In the genomic region with DNA sequence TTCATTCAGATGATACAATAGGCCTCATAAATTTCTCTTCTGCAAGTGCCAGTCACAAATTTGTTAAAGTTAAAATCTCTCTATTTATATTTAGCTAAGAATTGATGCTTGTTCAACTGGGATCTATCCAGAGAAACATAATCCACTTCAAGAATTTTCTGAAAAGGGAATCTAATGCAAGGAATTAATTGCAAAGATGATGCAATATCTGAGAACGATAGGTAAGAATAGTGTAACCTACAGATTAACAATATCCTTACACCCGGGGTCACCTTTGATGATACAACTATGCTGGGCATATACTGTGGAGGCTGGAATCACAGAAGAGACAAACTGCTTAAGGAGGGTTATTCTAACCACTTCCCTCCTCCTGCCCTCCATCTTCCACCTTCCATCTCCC, we compare ENCODE assay signal across 2 cellular contexts.
A peak's percentile ranks its signal among the peaks of the same experiment; 100 is the strongest.
TF ChIP-seq lines count a peak whose summit lies in the region.

No MANE protein-coding gene starts in this region.

TF ChIP-seq in GM23338, 12 proteins besides CTCF, POLR2A, EP300 and RAD21 (continued from another document):
- TF ChIP-seq CREB1 (CRISPR knock-in tag; IDR thresholded peaks at IDR 0.05; ENCODE audit: low read depth), result no peak
- no peak for TF ChIP-seq ZNF331 (CRISPR knock-in tag; IDR thresholded peaks at IDR 0.05; ENCODE audit: low read depth)
- no peak for TF ChIP-seq NANOG (IDR thresholded peaks at IDR 0.05; ENCODE audit: borderline replicate concordance)
- TF ChIP-seq, protein P1, sequence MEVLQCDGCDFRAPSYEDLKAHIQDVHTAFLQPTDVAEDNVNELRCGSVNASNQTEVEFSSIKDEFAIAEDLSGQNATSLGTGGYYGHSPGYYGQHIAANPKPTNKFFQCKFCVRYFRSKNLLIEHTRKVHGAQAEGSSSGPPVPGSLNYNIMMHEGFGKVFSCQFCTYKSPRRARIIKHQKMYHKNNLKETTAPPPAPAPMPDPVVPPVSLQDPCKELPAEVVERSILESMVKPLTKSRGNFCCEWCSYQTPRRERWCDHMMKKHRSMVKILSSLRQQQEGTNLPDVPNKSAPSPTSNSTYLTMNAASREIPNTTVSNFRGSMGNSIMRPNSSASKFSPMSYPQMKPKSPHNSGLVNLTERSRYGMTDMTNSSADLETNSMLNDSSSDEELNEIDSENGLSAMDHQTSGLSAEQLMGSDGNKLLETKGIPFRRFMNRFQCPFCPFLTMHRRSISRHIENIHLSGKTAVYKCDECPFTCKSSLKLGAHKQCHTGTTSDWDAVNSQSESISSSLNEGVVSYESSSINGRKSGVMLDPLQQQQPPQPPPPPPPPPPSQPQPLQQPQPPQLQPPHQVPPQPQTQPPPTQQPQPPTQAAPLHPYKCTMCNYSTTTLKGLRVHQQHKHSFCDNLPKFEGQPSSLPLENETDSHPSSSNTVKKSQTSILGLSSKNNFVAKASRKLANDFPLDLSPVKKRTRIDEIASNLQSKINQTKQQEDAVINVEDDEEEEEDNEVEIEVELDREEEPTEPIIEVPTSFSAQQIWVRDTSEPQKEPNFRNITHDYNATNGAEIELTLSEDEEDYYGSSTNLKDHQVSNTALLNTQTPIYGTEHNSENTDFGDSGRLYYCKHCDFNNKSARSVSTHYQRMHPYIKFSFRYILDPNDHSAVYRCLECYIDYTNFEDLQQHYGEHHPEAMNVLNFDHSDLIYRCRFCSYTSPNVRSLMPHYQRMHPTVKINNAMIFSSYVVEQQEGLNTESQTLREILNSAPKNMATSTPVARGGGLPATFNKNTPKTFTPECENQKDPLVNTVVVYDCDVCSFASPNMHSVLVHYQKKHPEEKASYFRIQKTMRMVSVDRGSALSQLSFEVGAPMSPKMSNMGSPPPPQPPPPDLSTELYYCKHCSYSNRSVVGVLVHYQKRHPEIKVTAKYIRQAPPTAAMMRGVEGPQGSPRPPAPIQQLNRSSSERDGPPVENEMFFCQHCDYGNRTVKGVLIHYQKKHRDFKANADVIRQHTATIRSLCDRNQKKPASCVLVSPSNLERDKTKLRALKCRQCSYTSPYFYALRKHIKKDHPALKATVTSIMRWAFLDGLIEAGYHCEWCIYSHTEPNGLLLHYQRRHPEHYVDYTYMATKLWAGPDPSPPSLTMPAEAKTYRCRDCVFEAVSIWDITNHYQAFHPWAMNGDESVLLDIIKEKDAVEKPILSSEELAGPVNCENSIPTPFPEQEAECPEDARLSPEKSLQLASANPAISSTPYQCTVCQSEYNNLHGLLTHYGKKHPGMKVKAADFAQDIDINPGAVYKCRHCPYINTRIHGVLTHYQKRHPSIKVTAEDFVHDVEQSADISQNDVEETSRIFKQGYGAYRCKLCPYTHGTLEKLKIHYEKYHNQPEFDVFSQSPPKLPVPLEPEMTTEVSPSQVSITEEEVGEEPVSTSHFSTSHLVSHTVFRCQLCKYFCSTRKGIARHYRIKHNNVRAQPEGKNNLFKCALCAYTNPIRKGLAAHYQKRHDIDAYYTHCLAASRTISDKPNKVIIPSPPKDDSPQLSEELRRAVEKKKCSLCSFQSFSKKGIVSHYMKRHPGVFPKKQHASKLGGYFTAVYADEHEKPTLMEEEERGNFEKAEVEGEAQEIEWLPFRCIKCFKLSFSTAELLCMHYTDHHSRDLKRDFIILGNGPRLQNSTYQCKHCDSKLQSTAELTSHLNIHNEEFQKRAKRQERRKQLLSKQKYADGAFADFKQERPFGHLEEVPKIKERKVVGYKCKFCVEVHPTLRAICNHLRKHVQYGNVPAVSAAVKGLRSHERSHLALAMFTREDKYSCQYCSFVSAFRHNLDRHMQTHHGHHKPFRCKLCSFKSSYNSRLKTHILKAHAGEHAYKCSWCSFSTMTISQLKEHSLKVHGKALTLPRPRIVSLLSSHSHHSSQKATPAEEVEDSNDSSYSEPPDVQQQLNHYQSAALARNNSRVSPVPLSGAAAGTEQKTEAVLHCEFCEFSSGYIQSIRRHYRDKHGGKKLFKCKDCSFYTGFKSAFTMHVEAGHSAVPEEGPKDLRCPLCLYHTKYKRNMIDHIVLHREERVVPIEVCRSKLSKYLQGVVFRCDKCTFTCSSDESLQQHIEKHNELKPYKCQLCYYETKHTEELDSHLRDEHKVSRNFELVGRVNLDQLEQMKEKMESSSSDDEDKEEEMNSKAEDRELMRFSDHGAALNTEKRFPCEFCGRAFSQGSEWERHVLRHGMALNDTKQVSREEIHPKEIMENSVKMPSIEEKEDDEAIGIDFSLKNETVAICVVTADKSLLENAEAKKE (CRISPR knock-in tag; IDR thresholded peaks at IDR 0.05), result no peak
- no peak for TF ChIP-seq EZH2phosphoT487 (IDR thresholded peaks at IDR 0.05; ENCODE audit: unreplicated experiment)
- TF ChIP-seq, protein P2, sequence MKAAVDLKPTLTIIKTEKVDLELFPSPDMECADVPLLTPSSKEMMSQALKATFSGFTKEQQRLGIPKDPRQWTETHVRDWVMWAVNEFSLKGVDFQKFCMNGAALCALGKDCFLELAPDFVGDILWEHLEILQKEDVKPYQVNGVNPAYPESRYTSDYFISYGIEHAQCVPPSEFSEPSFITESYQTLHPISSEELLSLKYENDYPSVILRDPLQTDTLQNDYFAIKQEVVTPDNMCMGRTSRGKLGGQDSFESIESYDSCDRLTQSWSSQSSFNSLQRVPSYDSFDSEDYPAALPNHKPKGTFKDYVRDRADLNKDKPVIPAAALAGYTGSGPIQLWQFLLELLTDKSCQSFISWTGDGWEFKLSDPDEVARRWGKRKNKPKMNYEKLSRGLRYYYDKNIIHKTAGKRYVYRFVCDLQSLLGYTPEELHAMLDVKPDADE (IDR thresholded peaks at IDR 0.05), result no peak
- no peak for TF ChIP-seq ZNF114 (CRISPR knock-in tag; IDR thresholded peaks at IDR 0.05)
- no peak for TF ChIP-seq POLR2AphosphoS5 (IDR thresholded peaks at IDR 0.05; ENCODE audit: low read depth)
- no peak for TF ChIP-seq JUNB (IDR thresholded peaks at IDR 0.05; ENCODE audit: unreplicated experiment)
- TF ChIP-seq, protein P3, sequence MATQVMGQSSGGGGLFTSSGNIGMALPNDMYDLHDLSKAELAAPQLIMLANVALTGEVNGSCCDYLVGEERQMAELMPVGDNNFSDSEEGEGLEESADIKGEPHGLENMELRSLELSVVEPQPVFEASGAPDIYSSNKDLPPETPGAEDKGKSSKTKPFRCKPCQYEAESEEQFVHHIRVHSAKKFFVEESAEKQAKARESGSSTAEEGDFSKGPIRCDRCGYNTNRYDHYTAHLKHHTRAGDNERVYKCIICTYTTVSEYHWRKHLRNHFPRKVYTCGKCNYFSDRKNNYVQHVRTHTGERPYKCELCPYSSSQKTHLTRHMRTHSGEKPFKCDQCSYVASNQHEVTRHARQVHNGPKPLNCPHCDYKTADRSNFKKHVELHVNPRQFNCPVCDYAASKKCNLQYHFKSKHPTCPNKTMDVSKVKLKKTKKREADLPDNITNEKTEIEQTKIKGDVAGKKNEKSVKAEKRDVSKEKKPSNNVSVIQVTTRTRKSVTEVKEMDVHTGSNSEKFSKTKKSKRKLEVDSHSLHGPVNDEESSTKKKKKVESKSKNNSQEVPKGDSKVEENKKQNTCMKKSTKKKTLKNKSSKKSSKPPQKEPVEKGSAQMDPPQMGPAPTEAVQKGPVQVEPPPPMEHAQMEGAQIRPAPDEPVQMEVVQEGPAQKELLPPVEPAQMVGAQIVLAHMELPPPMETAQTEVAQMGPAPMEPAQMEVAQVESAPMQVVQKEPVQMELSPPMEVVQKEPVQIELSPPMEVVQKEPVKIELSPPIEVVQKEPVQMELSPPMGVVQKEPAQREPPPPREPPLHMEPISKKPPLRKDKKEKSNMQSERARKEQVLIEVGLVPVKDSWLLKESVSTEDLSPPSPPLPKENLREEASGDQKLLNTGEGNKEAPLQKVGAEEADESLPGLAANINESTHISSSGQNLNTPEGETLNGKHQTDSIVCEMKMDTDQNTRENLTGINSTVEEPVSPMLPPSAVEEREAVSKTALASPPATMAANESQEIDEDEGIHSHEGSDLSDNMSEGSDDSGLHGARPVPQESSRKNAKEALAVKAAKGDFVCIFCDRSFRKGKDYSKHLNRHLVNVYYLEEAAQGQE (IDR thresholded peaks at IDR 0.05; ENCODE audit: unreplicated experiment), result no peak

TF ChIP-seq in K562, 482 proteins besides CTCF, POLR2A, EP300 and RAD21:
- TF ChIP-seq, protein P4, sequence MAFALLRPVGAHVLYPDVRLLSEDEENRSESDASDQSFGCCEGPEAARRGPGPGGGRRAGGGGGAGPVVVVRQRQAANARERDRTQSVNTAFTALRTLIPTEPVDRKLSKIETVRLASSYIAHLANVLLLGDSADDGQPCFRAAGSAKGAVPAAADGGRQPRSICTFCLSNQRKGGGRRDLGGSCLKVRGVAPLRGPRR (CRISPR knock-in tag; IDR thresholded peaks at IDR 0.05), result no peak
- peak; percentile 24; the same call in 1 of the 2 replicates for TF ChIP-seq ATF4 (CRISPR knock-in tag; IDR thresholded peaks at IDR 0.05)
- TF ChIP-seq ZFPM2 (CRISPR knock-in tag; IDR thresholded peaks at IDR 0.05), result no peak
- TF ChIP-seq, protein P5, sequence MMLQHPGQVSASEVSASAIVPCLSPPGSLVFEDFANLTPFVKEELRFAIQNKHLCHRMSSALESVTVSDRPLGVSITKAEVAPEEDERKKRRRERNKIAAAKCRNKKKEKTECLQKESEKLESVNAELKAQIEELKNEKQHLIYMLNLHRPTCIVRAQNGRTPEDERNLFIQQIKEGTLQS (IDR thresholded peaks at IDR 0.05), result peak; percentile 49; the same call in 1 of the 2 replicates
- TF ChIP-seq, protein P5 (CRISPR knock-in tag; conservative IDR thresholded peaks at IDR 0.05), result no peak
- TF ChIP-seq, protein P6, sequence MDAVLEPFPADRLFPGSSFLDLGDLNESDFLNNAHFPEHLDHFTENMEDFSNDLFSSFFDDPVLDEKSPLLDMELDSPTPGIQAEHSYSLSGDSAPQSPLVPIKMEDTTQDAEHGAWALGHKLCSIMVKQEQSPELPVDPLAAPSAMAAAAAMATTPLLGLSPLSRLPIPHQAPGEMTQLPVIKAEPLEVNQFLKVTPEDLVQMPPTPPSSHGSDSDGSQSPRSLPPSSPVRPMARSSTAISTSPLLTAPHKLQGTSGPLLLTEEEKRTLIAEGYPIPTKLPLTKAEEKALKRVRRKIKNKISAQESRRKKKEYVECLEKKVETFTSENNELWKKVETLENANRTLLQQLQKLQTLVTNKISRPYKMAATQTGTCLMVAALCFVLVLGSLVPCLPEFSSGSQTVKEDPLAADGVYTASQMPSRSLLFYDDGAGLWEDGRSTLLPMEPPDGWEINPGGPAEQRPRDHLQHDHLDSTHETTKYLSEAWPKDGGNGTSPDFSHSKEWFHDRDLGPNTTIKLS (IDR thresholded peaks at IDR 0.05; ENCODE audit: borderline replicate concordance, low read depth), result no peak
- TF ChIP-seq CEBPB (tag; IDR thresholded peaks at IDR 0.05), result 0 out of 2 replicates have a peak, but pooled peaks have one; percentile 14
- TF ChIP-seq CEBPG (CRISPR knock-in tag; IDR thresholded peaks at IDR 0.05), result no peak
- TF ChIP-seq CEBPG (tag; conservative IDR thresholded peaks at IDR 0.05 in 1 of 2, IDR thresholded peaks at IDR 0.05 in 1 of 2), result peak in 1 of 2 experiments; percentile 73; a peak in 2 of 4 replicates
